ENCODE assay signal across 21 cellular contexts in the genomic region with DNA sequence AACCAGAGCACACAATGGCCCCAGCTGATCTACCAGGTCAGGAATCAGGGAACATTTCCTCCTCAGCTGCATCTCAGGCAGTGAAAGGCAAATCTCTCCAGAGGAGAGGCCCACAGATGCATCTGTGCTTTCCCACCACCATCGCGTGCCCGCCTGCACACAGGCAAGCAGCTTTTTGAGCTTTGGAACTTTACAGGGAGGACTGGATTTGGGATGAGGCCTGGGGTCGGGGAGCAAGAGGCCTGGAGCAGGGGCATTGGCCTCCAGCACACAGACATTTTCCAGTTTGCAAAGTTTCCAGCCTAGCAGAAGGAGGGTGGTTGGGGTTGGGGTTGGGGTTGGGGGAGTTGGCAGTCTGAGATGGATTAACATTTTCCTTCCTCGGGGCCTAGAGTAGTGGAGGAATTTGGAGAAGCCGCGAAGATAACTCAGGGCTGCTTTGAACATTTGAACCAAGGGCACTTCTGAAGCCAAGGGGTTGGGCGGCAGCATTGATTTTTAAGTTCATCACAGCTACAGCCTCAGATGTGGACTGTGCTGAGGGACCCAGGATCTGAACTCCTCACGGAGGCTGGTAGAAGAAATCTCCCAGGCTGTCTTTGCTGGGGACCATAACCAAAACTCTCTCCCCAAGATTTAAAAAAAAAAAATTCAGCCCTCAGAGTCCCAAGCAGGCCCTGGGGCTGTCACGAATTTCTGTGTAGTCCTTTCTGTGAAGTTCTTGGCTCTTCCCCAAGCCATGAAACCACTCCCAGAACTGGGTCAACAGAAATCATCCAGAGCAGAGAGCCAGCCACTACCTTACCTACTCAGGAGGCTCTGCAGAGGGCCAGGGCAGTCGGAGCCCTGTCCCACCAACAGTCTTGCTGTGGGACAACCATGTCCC. TPM values are rescaled to one million over a fixed set of nuclear protein-coding genes. Genes with fewer than 3 reads are reported as not detected.
DNase-seq lines count a peak whose midpoint lies in the region; ATAC-seq, FAIRE-seq and TF ChIP-seq lines count a peak whose summit lies in the region.
"Had no signal": no experiment of that assay in that cellular context is flagged by ENCODE, and none has a peak within 500 bp of the region (broad histone marks: within the 10 kb centered on the region; RNA-seq: fewer than 3 reads in every experiment).

No MANE protein-coding gene starts in this region.

- H3K4me3 ChIP-seq in LNCaP clone FGC (ENCODE audit: low read depth, low read length) (no peak overlapping the region), RWPE2 (ENCODE audit: severe bottlenecking) (no peak overlapping the region), HepG2 (replicated peaks in 1 of 3; ENCODE audit: insufficient read depth in 1 of 3, low read depth in 2 of 3, low read length in 3 of 3) (no peak overlapping the region), small intestine (ENCODE audit: low read depth in 1 of 2, low read length in 2 of 2) (no peak overlapping the region), foreskin fibroblast (ENCODE audit: low read depth in 1 of 2, low read length in 2 of 2) (no peak overlapping the region)
- H3K4me3 ChIP-seq: ovary, suprapubic skin had no signal

- no peaks in the 10 kb centered on the region for H4K20me1 ChIP-seq in HepG2 (ENCODE audit: insufficient read depth, low read length)

- H3K4me2 ChIP-seq in HepG2 (ENCODE audit: low read depth, low read length) = no peak overlapping the region

- H3K27me3 ChIP-seq in RWPE2 (ENCODE audit: insufficient read depth, poor library complexity, severe bottlenecking) (no peaks in the 10 kb centered on the region), HepG2 (ENCODE audit: control insufficient read depth in 1 of 2, insufficient read depth in 2 of 2, low read length in 2 of 2) (peaks cover 1 to 9% of the 10 kb centered on the region in 2 experiments; a peak in 2 of 5 replicates), small intestine (ENCODE audit: control insufficient read depth in 2 of 2, insufficient read depth in 2 of 2, low read length in 2 of 2) (no peaks in the 10 kb centered on the region)
- H3K27me3 ChIP-seq: ovary, suprapubic skin had no signal

- no peaks in the 10 kb centered on the region for H3K4me1 ChIP-seq in RWPE2 (ENCODE audit: insufficient read depth, poor library complexity, severe bottlenecking)
- peaks cover 22% of the 10 kb centered on the region for H3K4me1 ChIP-seq in HepG2 (ENCODE audit: insufficient read depth, low read length)
- peaks cover 0 to 2% of the 10 kb centered on the region in 2 donors for H3K4me1 ChIP-seq in small intestine (ENCODE audit: control insufficient read depth in 2 of 2, insufficient read depth in 1 of 2, low read depth in 1 of 2, low read length in 1 of 2)

- no peak overlapping the region for H2AFZ ChIP-seq in HepG2 (ENCODE audit: low read length)

- TF ChIP-seq EP300 in HepG2 (IDR thresholded peaks at IDR 0.05; ENCODE audit: low read depth in 2 of 2, low read length in 2 of 2) = no peak
- no peak for TF ChIP-seq EP300 in HepG2 (CRISPR knock-in tag; IDR thresholded peaks at IDR 0.05; ENCODE audit: borderline replicate concordance)

- no peak for TF ChIP-seq RAD21 in HepG2 (CRISPR knock-in tag; IDR thresholded peaks at IDR 0.05)

- no peak for TF ChIP-seq CTCF in LNCaP clone FGC (IDR thresholded peaks at IDR 0.05; ENCODE audit: control insufficient read depth, extremely low read depth, insufficient read depth)
- no peak for TF ChIP-seq CTCF in RWPE2 (IDR thresholded peaks at IDR 0.05; ENCODE audit: poor library complexity, severe bottlenecking)
- TF ChIP-seq CTCF in HepG2 (CRISPR knock-in tag; IDR thresholded peaks at IDR 0.05) = no peak
- TF ChIP-seq CTCF in foreskin fibroblast (IDR thresholded peaks at IDR 0.05; ENCODE audit: low read depth, low read length) = no peak

- H3K27ac ChIP-seq in RWPE2 (ENCODE audit: poor library complexity, severe bottlenecking) = no peak overlapping the region
- no peak overlapping the region for H3K27ac ChIP-seq in HepG2 (ENCODE audit: extremely low read length, insufficient read depth, low read length)
- no peak overlapping the region for H3K27ac ChIP-seq in small intestine (ENCODE audit: low read depth in 1 of 2, low read length in 1 of 2)
- H3K27ac ChIP-seq: ovary, suprapubic skin, WERI-Rb-1 had no signal

- no peaks in the 10 kb centered on the region for H3K36me3 ChIP-seq in RWPE2 (ENCODE audit: low read depth)
- no peaks in the 10 kb centered on the region for H3K36me3 ChIP-seq in HepG2 (replicated peaks in 1 of 2; ENCODE audit: control insufficient read depth in 1 of 2, insufficient read depth in 2 of 2, low read length in 2 of 2)
- H3K36me3 ChIP-seq in small intestine (ENCODE audit: control insufficient read depth in 2 of 2, insufficient read depth in 2 of 2, low read length in 2 of 2) = no peaks in the 10 kb centered on the region
- H3K36me3 ChIP-seq: ovary, suprapubic skin, WERI-Rb-1 had no signal

- H3K9me3 ChIP-seq in RWPE2 (ENCODE audit: severe bottlenecking) = no peaks in the 10 kb centered on the region
- no peaks in the 10 kb centered on the region for H3K9me3 ChIP-seq in HepG2 (ENCODE audit: low read length)
- H3K9me3 ChIP-seq in small intestine (ENCODE audit: control insufficient read depth, low read depth) = no peaks in the 10 kb centered on the region
- H3K9me3 ChIP-seq: ovary, suprapubic skin had no signal

- DNase-seq in LNCaP clone FGC (ENCODE audit: low read depth) = peak; percentile 53
- DNase-seq in RWPE2 (ENCODE audit: low spot score) = peak; percentile 42
- no peak for DNase-seq in HepG2 (ENCODE audit: low spot score)
- peak; percentile 31 for DNase-seq in small intestine
- DNase-seq in foreskin fibroblast = no peak
- DNase-seq in activated CD4-positive, alpha-beta T cell treated with anti-CD3 and anti-CD28 coated beads for 1 hour = no peak
- DNase-seq: activated CD8-positive, alpha-beta T cell treated with anti-CD3 and anti-CD28 coated beads, Interleukin-2, amount 10 ng/mL, durations not matched to agents 7 days and 5 days; activated T-cell treated with anti-CD3 and anti-CD28 coated beads, Interleukin-2, amount 50 U/mL, for 72 hours; C1 segment of cervical spinal cord; naive thymus-derived CD4-positive, alpha-beta T cell; NCI-H187; NCI-H446; ovary; SHP77 treated with DMSO at 0.1 percent for 48 hours; stimulated activated CD4-positive, alpha-beta T cell treated with anti-CD3 and anti-CD28 coated beads, Interleukin-4, amount 100 ng/mL, for 1 hour; T-helper 1 cell; WERI-Rb-1 had no signal

- CTCF ChIA-PET in HepG2 (lab: Yijun Ruan, JAX; ENCODE audit: low intra/inter-chr PET ratio, low total read pairs) = interaction anchor here (1.5 kb wide), 1 partner anchor 519 kb away, joined by 6 read pairs; no protein-coding TSS in a partner anchor

- TF ChIP-seq POLR2A in HepG2 (IDR thresholded peaks at IDR 0.05; ENCODE audit: insufficient read depth in 1 of 2, low read depth in 2 of 2, low read length in 2 of 2) = no peak

- intact Hi-C loops in HepG2 (cut with micrococcal nuclease; ENCODE audit: unreplicated experiment) = loop anchor here (10.0 kb wide), 2 partner anchors 188 to 388 kb away; no protein-coding TSS in a partner anchor

- no TSS peak for BruUV-seq in HepG2 (replicated peaks; lab: Mats Ljungman, UMichigan)

- WGBS in HepG2 (ENCODE audit: low lambda C conversion rate) = 25% methylated on average over 10 of the region's 11 CpGs
- WGBS in small intestine, 3 donors = 54 to 70% (median 62%) methylated on average over 11 of the region's 11 CpGs

- in situ Hi-C loops in HepG2 (cut with HindIII; ENCODE audit: extremely low pct_ligation_motif_present, low pct_unique_long_range_greater_than_20kb) = loop anchor here (10.0 kb wide), 1 partner anchor 518 kb away; no protein-coding TSS in a partner anchor

- FAIRE-seq in HepG2 (lab: Jason Lieb, UNC) (no peak), small intestine (lab: Jason Lieb, UNC) (no peak)
- FAIRE-seq: D721Med, G401.6 had no signal

- H3K9ac ChIP-seq in HepG2 (ENCODE audit: insufficient read depth, low read depth, low read length) = no peak overlapping the region

- no peaks in the 10 kb centered on the region for H3K79me2 ChIP-seq in HepG2 (ENCODE audit: insufficient read depth, low read length)

- POLR2A ChIA-PET in HepG2 (lab: Yijun Ruan, JAX) = no interaction called here

- ATAC-seq in RWPE2 (ENCODE audit: low read depth) (no peak), HepG2 (no peak; the same call in 2 of the 3 replicates), HG02870 (IDR thresholded peaks at IDR 0.05; ENCODE audit: unreplicated experiment) (no peak)
- ATAC-seq: activated CD8-positive, alpha-beta T cell treated with anti-CD3 and anti-CD28 coated beads, Interleukin-2, amount 10 ng/mL, durations not matched to agents 7 days and 5 days; activated T-cell treated with anti-CD3 and anti-CD28 coated beads, Interleukin-2, amount 50 U/mL, for 72 hours; naive thymus-derived CD4-positive, alpha-beta T cell had no signal

TF ChIP-seq in HepG2, 621 proteins besides CTCF, POLR2A, EP300 and RAD21:
- peak; percentile 76 for TF ChIP-seq ZNF263 (CRISPR knock-in tag; IDR thresholded peaks at IDR 0.05)
- no peak for TF ChIP-seq THYN1 (CRISPR knock-in tag; IDR thresholded peaks at IDR 0.05; ENCODE audit: borderline replicate concordance, low read depth)
- no peak for TF ChIP-seq SP2 (CRISPR knock-in tag; IDR thresholded peaks at IDR 0.05)
- TF ChIP-seq KDM5B (CRISPR knock-in tag; IDR thresholded peaks at IDR 0.05; ENCODE audit: borderline replicate concordance) = no peak
TF ChIP-seq in HepG2: peak in this region for 1.

RNA-seq across cellular contexts. Expression of a gene that starts 25.6 kb away (rescaled TPM):
- 35.7 and 58.5 TPM in 2 replicates for total RNA-seq in HepG2 (2016; rRNA removed; fragmentation: Illumina TruSeq; extraction: Trizol)
- 5.8 and 7.0 TPM in 2 replicates for total RNA-seq in HepG2 (2016; cell fraction: cytosol; rRNA removed; fragmentation: Illumina TruSeq; extraction: Trizol; ENCODE audit: low read depth)
- 32.4 and 58.3 TPM in 2 replicates for total RNA-seq in HepG2 (2016; cell fraction: insoluble cytoplasmic fraction; rRNA removed; fragmentation: Illumina TruSeq; extraction: Trizol)
- total RNA-seq in HepG2 (2016; cell fraction: membrane; rRNA removed; fragmentation: Illumina TruSeq; extraction: Trizol) = 14.0 and 15.0 TPM in 2 replicates
- 50.5 and 53.2 TPM in 2 replicates for total RNA-seq in HepG2 (2016; cell fraction: nucleus; rRNA removed; fragmentation: Illumina TruSeq; extraction: Trizol)
- 82.7 and 84.1 TPM in 2 replicates for polyA plus RNA-seq in HepG2 (2011; rRNA removed)
- polyA plus RNA-seq in HepG2 (2011; cell fraction: cytosol; rRNA removed) = 55.7 and 70.1 TPM in 2 replicates
- 26.9 and 28.5 TPM in 2 replicates for polyA plus RNA-seq in HepG2 (2011; cell fraction: nucleus; rRNA removed)
- polyA plus RNA-seq in HepG2 (2012) = 50.8 and 57.3 TPM in 2 replicates
- 4.5 and 5.3 TPM in 2 replicates for polyA plus RNA-seq in HepG2 (2016; cell fraction: cytosol; fragmentation: Illumina TruSeq; extraction: Trizol; ENCODE audit: low read depth)
- polyA plus RNA-seq in HepG2 (2016; cell fraction: insoluble cytoplasmic fraction; fragmentation: Illumina TruSeq; extraction: Trizol; ENCODE audit: low read depth) = 54.9 and 56.5 TPM in 2 replicates
- 13.6 and 14.8 TPM in 2 replicates for polyA plus RNA-seq in HepG2 (2016; cell fraction: membrane; fragmentation: Illumina TruSeq; extraction: Trizol; ENCODE audit: low read depth)
- 125 and 131 TPM in 2 replicates for polyA plus RNA-seq in HepG2 (2016; cell fraction: nucleus; fragmentation: Illumina TruSeq; extraction: Trizol; ENCODE audit: insufficient read depth, low read depth)
- 27.4 and 37.7 TPM in 2 replicates for polyA minus RNA-seq in HepG2 (2011; rRNA and poly(A)+ RNA removed; ENCODE audit: low replicate concordance)
- 57.0 and 75.9 TPM in 2 replicates for polyA minus RNA-seq in HepG2 (2011; cell fraction: cytosol; rRNA and poly(A)+ RNA removed)
- 20.3 and 34.9 TPM in 2 replicates for polyA minus RNA-seq in HepG2 (2011; cell fraction: nucleus; rRNA and poly(A)+ RNA removed)
- 10 to 100 TPM; 17.3 to 39.2 (median 20.1) TPM for polyA plus RNA-seq in small intestine

Comparison
In these comparisons a context has a peak if more than half of its experiments do, and no peak if none do; other contexts are left out.
1. DNase-seq: peak in LNCaP clone FGC (single experiment), RWPE2 (single experiment) and small intestine (single experiment); none in HepG2 (single experiment), foreskin fibroblast (0 of 2) and activated CD4-positive, alpha-beta T cell treated with anti-CD3 and anti-CD28 coated beads for 1 hour (single experiment).